In the genomic region with DNA sequence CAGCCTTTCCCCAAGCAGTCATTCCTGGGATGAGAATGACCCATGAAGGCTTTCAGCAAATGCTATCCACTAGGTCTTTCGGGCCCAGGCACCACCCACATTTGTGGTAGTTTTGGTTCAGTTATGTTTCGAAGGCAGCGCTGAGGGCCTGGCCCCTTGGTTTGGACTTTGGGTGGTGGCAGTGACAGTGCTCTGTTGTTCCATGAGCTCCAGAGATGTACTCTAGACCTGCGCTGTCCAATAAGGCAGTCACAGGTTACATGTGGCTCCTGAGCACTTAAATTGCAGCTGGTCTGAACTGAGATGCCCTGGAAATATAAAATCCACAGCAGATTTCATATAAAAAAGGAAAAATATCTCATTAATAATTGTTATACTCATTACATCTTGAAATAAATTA, we compare ENCODE assay signal across 1 cellular context.
TF ChIP-seq lines count a peak whose summit lies in the region.

No MANE protein-coding gene starts in this region.

TF ChIP-seq in HepG2, 621 proteins besides CTCF, POLR2A, EP300 and RAD21 (continued from another document and continues in another):
- TF ChIP-seq ZMYM3 (CRISPR knock-in tag; IDR thresholded peaks at IDR 0.05): no peak
- no peak for TF ChIP-seq ZNF569 (CRISPR knock-in tag; IDR thresholded peaks at IDR 0.05; ENCODE audit: borderline replicate concordance)
- peak; percentile 36; the same call in 1 of the 2 replicates for TF ChIP-seq MIER2 (CRISPR knock-in tag; IDR thresholded peaks at IDR 0.05)
- TF ChIP-seq, protein P1, sequence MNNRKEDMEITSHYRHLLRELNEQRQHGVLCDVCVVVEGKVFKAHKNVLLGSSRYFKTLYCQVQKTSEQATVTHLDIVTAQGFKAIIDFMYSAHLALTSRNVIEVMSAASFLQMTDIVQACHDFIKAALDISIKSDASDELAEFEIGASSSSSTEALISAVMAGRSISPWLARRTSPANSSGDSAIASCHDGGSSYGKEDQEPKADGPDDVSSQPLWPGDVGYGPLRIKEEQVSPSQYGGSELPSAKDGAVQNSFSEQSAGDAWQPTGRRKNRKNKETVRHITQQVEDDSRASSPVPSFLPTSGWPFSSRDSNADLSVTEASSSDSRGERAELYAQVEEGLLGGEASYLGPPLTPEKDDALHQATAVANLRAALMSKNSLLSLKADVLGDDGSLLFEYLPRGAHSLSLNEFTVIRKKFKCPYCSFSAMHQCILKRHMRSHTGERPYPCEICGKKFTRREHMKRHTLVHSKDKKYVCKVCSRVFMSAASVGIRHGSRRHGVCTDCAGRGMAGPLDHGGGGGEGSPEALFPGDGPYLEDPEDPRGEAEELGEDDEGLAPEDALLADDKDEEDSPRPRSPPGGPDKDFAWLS (CRISPR knock-in tag; IDR thresholded peaks at IDR 0.05; ENCODE audit: borderline replicate concordance): no peak
- TF ChIP-seq, protein P2, sequence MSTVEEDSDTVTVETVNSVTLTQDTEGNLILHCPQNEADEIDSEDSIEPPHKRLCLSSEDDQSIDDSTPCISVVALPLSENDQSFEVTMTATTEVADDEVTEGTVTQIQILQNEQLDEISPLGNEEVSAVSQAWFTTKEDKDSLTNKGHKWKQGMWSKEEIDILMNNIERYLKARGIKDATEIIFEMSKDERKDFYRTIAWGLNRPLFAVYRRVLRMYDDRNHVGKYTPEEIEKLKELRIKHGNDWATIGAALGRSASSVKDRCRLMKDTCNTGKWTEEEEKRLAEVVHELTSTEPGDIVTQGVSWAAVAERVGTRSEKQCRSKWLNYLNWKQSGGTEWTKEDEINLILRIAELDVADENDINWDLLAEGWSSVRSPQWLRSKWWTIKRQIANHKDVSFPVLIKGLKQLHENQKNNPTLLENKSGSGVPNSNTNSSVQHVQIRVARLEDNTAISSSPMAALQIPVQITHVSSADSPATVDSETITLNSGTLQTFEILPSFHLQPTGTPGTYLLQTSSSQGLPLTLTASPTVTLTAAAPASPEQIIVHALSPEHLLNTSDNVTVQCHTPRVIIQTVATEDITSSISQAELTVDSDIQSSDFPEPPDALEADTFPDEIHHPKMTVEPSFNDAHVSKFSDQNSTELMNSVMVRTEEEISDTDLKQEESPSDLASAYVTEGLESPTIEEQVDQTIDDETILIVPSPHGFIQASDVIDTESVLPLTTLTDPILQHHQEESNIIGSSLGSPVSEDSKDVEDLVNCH (CRISPR knock-in tag; IDR thresholded peaks at IDR 0.05): no peak
- no peak for TF ChIP-seq ZNF879 (CRISPR knock-in tag; IDR thresholded peaks at IDR 0.05)
- TF ChIP-seq SNRNP70 (IDR thresholded peaks at IDR 0.05; ENCODE audit: low read depth, low read length): no peak
- no peak for TF ChIP-seq SSRP1 (CRISPR knock-in tag; IDR thresholded peaks at IDR 0.05)
- TF ChIP-seq RFX3 (CRISPR knock-in tag; IDR thresholded peaks at IDR 0.05): no peak
- no peak for TF ChIP-seq HDAC1 (CRISPR knock-in tag; IDR thresholded peaks at IDR 0.05)
- no peak for TF ChIP-seq MAF1 (CRISPR knock-in tag; IDR thresholded peaks at IDR 0.05; ENCODE audit: borderline replicate concordance)
- no peak for TF ChIP-seq ZBTB7A (CRISPR knock-in tag; IDR thresholded peaks at IDR 0.05)
- TF ChIP-seq FOXK1 (CRISPR knock-in tag; IDR thresholded peaks at IDR 0.05; ENCODE audit: borderline replicate concordance, low read depth): no peak
- no peak for TF ChIP-seq ETV5 (CRISPR knock-in tag; IDR thresholded peaks at IDR 0.05; ENCODE audit: borderline replicate concordance)
- no peak for TF ChIP-seq ZNF749 (CRISPR knock-in tag; IDR thresholded peaks at IDR 0.05; ENCODE audit: borderline replicate concordance)
- 0 out of 2 replicates have a peak, but pooled peaks have one; percentile 23 for TF ChIP-seq ZMYM4 (CRISPR knock-in tag; IDR thresholded peaks at IDR 0.05)
- peak; percentile 40; the same call in 1 of the 2 replicates for TF ChIP-seq EHMT2 (IDR thresholded peaks at IDR 0.05; ENCODE audit: borderline replicate concordance, low read depth, low read length)
- TF ChIP-seq GABPB1 (CRISPR knock-in tag; IDR thresholded peaks at IDR 0.05): no peak
- no peak for TF ChIP-seq ZNF136 (CRISPR knock-in tag; IDR thresholded peaks at IDR 0.05; ENCODE audit: low read depth)
- TF ChIP-seq, protein P3, sequence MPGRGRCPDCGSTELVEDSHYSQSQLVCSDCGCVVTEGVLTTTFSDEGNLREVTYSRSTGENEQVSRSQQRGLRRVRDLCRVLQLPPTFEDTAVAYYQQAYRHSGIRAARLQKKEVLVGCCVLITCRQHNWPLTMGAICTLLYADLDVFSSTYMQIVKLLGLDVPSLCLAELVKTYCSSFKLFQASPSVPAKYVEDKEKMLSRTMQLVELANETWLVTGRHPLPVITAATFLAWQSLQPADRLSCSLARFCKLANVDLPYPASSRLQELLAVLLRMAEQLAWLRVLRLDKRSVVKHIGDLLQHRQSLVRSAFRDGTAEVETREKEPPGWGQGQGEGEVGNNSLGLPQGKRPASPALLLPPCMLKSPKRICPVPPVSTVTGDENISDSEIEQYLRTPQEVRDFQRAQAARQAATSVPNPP (CRISPR knock-in tag; IDR thresholded peaks at IDR 0.05): no peak
- TF ChIP-seq, protein P4, sequence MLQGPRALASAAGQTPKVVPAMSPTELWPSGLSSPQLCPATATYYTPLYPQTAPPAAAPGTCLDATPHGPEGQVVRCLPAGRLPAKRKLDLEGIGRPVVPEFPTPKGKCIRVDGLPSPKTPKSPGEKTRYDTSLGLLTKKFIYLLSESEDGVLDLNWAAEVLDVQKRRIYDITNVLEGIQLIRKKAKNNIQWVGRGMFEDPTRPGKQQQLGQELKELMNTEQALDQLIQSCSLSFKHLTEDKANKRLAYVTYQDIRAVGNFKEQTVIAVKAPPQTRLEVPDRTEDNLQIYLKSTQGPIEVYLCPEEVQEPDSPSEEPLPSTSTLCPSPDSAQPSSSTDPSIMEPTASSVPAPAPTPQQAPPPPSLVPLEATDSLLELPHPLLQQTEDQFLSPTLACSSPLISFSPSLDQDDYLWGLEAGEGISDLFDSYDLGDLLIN (CRISPR knock-in tag; IDR thresholded peaks at IDR 0.05; ENCODE audit: borderline replicate concordance): no peak
- TF ChIP-seq ONECUT2 (CRISPR knock-in tag; IDR thresholded peaks at IDR 0.05): no peak
- TF ChIP-seq ELF4 (CRISPR knock-in tag; IDR thresholded peaks at IDR 0.05; ENCODE audit: borderline replicate concordance): no peak
- TF ChIP-seq KAT8 (CRISPR knock-in tag; IDR thresholded peaks at IDR 0.05): 0 out of 2 replicates have a peak, but pooled peaks have one; percentile 15
- no peak for TF ChIP-seq PHF21A (CRISPR knock-in tag; IDR thresholded peaks at IDR 0.05)
- TF ChIP-seq ZNF629 (CRISPR knock-in tag; conservative IDR thresholded peaks at IDR 0.05): no peak
- peak; percentile 22; the same call in 1 of the 2 replicates for TF ChIP-seq ZFY (CRISPR knock-in tag; IDR thresholded peaks at IDR 0.05)
- TF ChIP-seq ZNF10 (CRISPR knock-in tag; IDR thresholded peaks at IDR 0.05; ENCODE audit: borderline replicate concordance, low read depth): no peak
- TF ChIP-seq, protein P5, sequence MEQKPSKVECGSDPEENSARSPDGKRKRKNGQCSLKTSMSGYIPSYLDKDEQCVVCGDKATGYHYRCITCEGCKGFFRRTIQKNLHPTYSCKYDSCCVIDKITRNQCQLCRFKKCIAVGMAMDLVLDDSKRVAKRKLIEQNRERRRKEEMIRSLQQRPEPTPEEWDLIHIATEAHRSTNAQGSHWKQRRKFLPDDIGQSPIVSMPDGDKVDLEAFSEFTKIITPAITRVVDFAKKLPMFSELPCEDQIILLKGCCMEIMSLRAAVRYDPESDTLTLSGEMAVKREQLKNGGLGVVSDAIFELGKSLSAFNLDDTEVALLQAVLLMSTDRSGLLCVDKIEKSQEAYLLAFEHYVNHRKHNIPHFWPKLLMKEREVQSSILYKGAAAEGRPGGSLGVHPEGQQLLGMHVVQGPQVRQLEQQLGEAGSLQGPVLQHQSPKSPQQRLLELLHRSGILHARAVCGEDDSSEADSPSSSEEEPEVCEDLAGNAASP (CRISPR knock-in tag; IDR thresholded peaks at IDR 0.05; ENCODE audit: borderline replicate concordance): no peak
- TF ChIP-seq, protein P6, sequence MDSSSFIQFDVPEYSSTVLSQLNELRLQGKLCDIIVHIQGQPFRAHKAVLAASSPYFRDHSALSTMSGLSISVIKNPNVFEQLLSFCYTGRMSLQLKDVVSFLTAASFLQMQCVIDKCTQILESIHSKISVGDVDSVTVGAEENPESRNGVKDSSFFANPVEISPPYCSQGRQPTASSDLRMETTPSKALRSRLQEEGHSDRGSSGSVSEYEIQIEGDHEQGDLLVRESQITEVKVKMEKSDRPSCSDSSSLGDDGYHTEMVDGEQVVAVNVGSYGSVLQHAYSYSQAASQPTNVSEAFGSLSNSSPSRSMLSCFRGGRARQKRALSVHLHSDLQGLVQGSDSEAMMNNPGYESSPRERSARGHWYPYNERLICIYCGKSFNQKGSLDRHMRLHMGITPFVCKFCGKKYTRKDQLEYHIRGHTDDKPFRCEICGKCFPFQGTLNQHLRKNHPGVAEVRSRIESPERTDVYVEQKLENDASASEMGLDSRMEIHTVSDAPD (CRISPR knock-in tag; IDR thresholded peaks at IDR 0.05): peak; percentile 57; the same call in 1 of the 2 replicates
- no peak for TF ChIP-seq XRCC5 (optimal IDR thresholded peaks at IDR 0.05; ENCODE audit: low read length)
- peak; percentile 80 for TF ChIP-seq HNF4A (CRISPR knock-in tag; IDR thresholded peaks at IDR 0.05)
- TF ChIP-seq ZNF615 (CRISPR knock-in tag; IDR thresholded peaks at IDR 0.05; ENCODE audit: borderline replicate concordance): no peak
- TF ChIP-seq ZNF17 (CRISPR knock-in tag; IDR thresholded peaks at IDR 0.05): no peak
- no peak for TF ChIP-seq TAF1 (CRISPR knock-in tag; IDR thresholded peaks at IDR 0.05)
- peak; percentile 30 for TF ChIP-seq ZFX (CRISPR knock-in tag; IDR thresholded peaks at IDR 0.05; ENCODE audit: low read depth)
- TF ChIP-seq ZNF782 (CRISPR knock-in tag; IDR thresholded peaks at IDR 0.05; ENCODE audit: borderline replicate concordance): no peak
- TF ChIP-seq NKX3-1 (CRISPR knock-in tag; IDR thresholded peaks at IDR 0.05): no peak
- TF ChIP-seq TEAD3 (CRISPR knock-in tag; optimal IDR thresholded peaks at IDR 0.05; ENCODE audit: borderline replicate concordance): peak; percentile 23
- TF ChIP-seq ZNF644 (CRISPR knock-in tag; IDR thresholded peaks at IDR 0.05; ENCODE audit: low read depth): peak; percentile 59; the same call in 1 of the 2 replicates
- TF ChIP-seq STAG1 (CRISPR knock-in tag; IDR thresholded peaks at IDR 0.05): no peak
- TF ChIP-seq, protein P7, sequence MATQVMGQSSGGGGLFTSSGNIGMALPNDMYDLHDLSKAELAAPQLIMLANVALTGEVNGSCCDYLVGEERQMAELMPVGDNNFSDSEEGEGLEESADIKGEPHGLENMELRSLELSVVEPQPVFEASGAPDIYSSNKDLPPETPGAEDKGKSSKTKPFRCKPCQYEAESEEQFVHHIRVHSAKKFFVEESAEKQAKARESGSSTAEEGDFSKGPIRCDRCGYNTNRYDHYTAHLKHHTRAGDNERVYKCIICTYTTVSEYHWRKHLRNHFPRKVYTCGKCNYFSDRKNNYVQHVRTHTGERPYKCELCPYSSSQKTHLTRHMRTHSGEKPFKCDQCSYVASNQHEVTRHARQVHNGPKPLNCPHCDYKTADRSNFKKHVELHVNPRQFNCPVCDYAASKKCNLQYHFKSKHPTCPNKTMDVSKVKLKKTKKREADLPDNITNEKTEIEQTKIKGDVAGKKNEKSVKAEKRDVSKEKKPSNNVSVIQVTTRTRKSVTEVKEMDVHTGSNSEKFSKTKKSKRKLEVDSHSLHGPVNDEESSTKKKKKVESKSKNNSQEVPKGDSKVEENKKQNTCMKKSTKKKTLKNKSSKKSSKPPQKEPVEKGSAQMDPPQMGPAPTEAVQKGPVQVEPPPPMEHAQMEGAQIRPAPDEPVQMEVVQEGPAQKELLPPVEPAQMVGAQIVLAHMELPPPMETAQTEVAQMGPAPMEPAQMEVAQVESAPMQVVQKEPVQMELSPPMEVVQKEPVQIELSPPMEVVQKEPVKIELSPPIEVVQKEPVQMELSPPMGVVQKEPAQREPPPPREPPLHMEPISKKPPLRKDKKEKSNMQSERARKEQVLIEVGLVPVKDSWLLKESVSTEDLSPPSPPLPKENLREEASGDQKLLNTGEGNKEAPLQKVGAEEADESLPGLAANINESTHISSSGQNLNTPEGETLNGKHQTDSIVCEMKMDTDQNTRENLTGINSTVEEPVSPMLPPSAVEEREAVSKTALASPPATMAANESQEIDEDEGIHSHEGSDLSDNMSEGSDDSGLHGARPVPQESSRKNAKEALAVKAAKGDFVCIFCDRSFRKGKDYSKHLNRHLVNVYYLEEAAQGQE (IDR thresholded peaks at IDR 0.05; ENCODE audit: borderline replicate concordance in 1 of 2, low read depth in 1 of 2, low read length in 2 of 2): peak in 1 of 2 experiments; percentile 61; a peak in 1 of 4 replicates
- no peak for TF ChIP-seq ZNF451 (CRISPR knock-in tag; IDR thresholded peaks at IDR 0.05)
